ENCODE assay signal across 33 cellular contexts in the genomic region with DNA sequence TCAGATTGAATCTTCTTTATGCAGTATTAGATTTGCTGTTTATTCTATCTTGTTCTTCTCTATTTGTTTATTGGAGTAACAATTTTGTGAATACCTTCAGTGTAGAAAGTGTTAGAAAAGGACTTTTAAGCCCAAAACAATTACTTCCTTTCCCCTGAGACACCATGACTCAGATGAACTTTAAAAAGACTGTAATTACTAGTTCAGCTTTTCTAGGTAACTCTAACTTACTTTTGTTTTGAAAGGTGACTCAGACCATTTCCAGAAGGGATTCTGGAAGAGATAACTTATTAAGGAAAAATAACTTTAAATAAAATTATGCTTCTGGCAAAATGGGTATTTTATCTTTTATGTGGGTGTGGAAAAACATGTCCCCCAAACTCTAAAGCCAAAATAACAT.
DNase-seq lines count a peak whose midpoint lies in the region; ATAC-seq and TF ChIP-seq lines count a peak whose summit lies in the region.
"Had no signal": no experiment of that assay in that cellular context is flagged by ENCODE, and none has a peak within 500 bp of the region (broad histone marks: within the 10 kb centered on the region; RNA-seq: fewer than 3 reads in every experiment).

No MANE protein-coding gene starts in this region.

- H3K27me3 ChIP-seq in brain microvascular endothelial cell (replicated peaks), result no peaks in the 10 kb centered on the region
- H3K27me3 ChIP-seq: right atrium auricular region, spleen had no signal

- H3K4me3 ChIP-seq in astrocyte of the cerebellum (ENCODE audit: low read depth, low read length) (no peak overlapping the region), fibroblast of villous mesenchyme (ENCODE audit: low read depth, low read length) (no peak overlapping the region), brain microvascular endothelial cell (ENCODE audit: low read depth, low read length) (no peak overlapping the region)
- H3K4me3 ChIP-seq: GM23338, left ventricle myocardium inferior, right atrium auricular region, spleen, thoracic aorta had no signal

- H3K36me3 ChIP-seq in brain microvascular endothelial cell (replicated peaks), result no peaks in the 10 kb centered on the region
- H3K36me3 ChIP-seq: left ventricle myocardium inferior, right atrium auricular region, spleen, thoracic aorta had no signal

- peaks cover 5 to 11% of the 10 kb centered on the region in 2 donors for H3K9me3 Mint-ChIP-seq in activated naive CD4-positive, alpha-beta T cell treated with anti-CD3 and anti-CD28 coated beads, Interleukin-2, amount 50 U/mL, for 72 hours
- H3K9me3 Mint-ChIP-seq: activated T-helper 2 cell treated with anti-CD3 and anti-CD28 coated beads, Interferon-gamma antibody, Interleukin-2, Interleukin-4, amounts not matched to agents 10 μg/mL and 5 μg/mL and 100 μg/mL, durations not matched to agents 14 hours and 24 hours and 36 hours; stimulated activated naive CD8-positive, alpha-beta T cell treated with anti-CD3 and anti-CD28 coated beads, Interleukin-15, Interleukin-2, amounts not matched to agents 100 ng/mL and 50 ng/mL, for 24 hours had no signal

- TF ChIP-seq CTCF in astrocyte of the cerebellum (IDR thresholded peaks at IDR 0.05; ENCODE audit: low read depth, low read length, missing control alignments) (no peak), fibroblast of villous mesenchyme (IDR thresholded peaks at IDR 0.05; ENCODE audit: insufficient read depth, low read depth, low read length) (no peak), brain microvascular endothelial cell (IDR thresholded peaks at IDR 0.05; ENCODE audit: low read depth, low read length, missing control alignments) (no peak)

- peak; percentile 43 for DNase-seq in A172 (ENCODE audit: low spot score)
- DNase-seq in HT1080 (ENCODE audit: low read depth), result peak; percentile 33
- DNase-seq in astrocyte of the cerebellum (ENCODE audit: low read depth), result peak; percentile 16
- DNase-seq in fibroblast of villous mesenchyme (ENCODE audit: low read depth), result peak; percentile 5
- DNase-seq in nucleus accumbens (lab: John Stamatoyannopoulos, UW), result no peak
- DNase-seq in brain microvascular endothelial cell, result no peak
- no peak for DNase-seq in activated naive CD4-positive, alpha-beta T cell treated with anti-CD3 and anti-CD28 coated beads, Interleukin-2, amount 50 U/mL, for 72 hours (ENCODE audit: low spot score in 2 of 2)
- DNase-seq: 8988T; activated CD4-positive, alpha-beta T cell treated with anti-CD3 and anti-CD28 coated beads for 4 hours; aorta; CD4-positive, CD25-positive, alpha-beta regulatory T cell; cerebellar nuclear complex; left ventricle myocardium inferior; mesendoderm; NCI-H1417 treated with DMSO at 0.1 percent for 48 hours; NCI-H2029 treated with DMSO at 0.1 percent for 48 hours; NCI-H526; SIG-M5; spleen; stimulated activated CD4-positive, alpha-beta T cell treated with anti-CD3 and anti-CD28 coated beads, Interleukin-2, amount 100 ng/mL, for 24 hours; stimulated activated CD8-positive, alpha-beta memory T cell treated with anti-CD3 and anti-CD28 coated beads, Interleukin-4, amount 100 ng/mL, for 48 hours; T-helper 9 cell had no signal

- ATAC-seq in HG02763 (IDR thresholded peaks at IDR 0.05; ENCODE audit: unreplicated experiment), result no peak
- no peak for ATAC-seq in activated naive CD4-positive, alpha-beta T cell treated with anti-CD3 and anti-CD28 coated beads, Interleukin-2, amount 50 U/mL, for 72 hours
- ATAC-seq: GM23338, Panc1 had no signal

- in situ Hi-C loops in astrocyte of the cerebellum (cut with HindIII; ENCODE audit: low sequenced_read_pairs) (no loop called here), brain microvascular endothelial cell (cut with HindIII; ENCODE audit: low pct_ligation_motif_present, low sequenced_read_pairs) (no loop called here)

- no peak overlapping the region for H3K27ac ChIP-seq in brain microvascular endothelial cell
- H3K27ac ChIP-seq: HL-60, left ventricle myocardium inferior, parathyroid adenoma, right atrium auricular region, spleen, thoracic aorta, VCaP had no signal

- no peaks in the 10 kb centered on the region for H3K36me3 Mint-ChIP-seq in activated naive CD4-positive, alpha-beta T cell treated with anti-CD3 and anti-CD28 coated beads, Interleukin-2, amount 50 U/mL, for 72 hours
- H3K36me3 Mint-ChIP-seq: activated naive CD8-positive, alpha-beta T cell; CD4-positive, CD25-positive, alpha-beta regulatory T cell had no signal

- no peak overlapping the region for H3K27ac Mint-ChIP-seq in activated naive CD4-positive, alpha-beta T cell treated with anti-CD3 and anti-CD28 coated beads, Interleukin-2, amount 50 U/mL, for 72 hours
- H3K27ac Mint-ChIP-seq: activated naive CD8-positive, alpha-beta T cell; activated T-helper 2 cell treated with anti-CD3 and anti-CD28 coated beads, Interferon-gamma antibody, Interleukin-2, Interleukin-4, amounts not matched to agents 10 μg/mL and 5 μg/mL and 100 μg/mL, durations not matched to agents 14 hours and 24 hours and 36 hours; CD4-positive, CD25-positive, alpha-beta regulatory T cell; GM23338; stimulated activated naive CD8-positive, alpha-beta T cell treated with anti-CD3 and anti-CD28 coated beads, Interleukin-15, Interleukin-2, amounts not matched to agents 100 ng/mL and 50 ng/mL, for 24 hours had no signal

Comparison
In these comparisons a context has a peak if more than half of its experiments do, and no peak if none do; other contexts are left out.
1. DNase-seq: peak in A172 (single experiment), HT1080 (single experiment), astrocyte of the cerebellum (single experiment) and fibroblast of villous mesenchyme (single experiment); none in nucleus accumbens (0 of 56), brain microvascular endothelial cell (single experiment) and activated naive CD4-positive, alpha-beta T cell treated with anti-CD3 and anti-CD28 coated beads, Interleukin-2, amount 50 U/mL, for 72 hours (0 of 2).